In genomic region chr13:84706004-84706710, GRCh38 we compare ENCODE assay signal across 1 cellular context.
TF ChIP-seq lines count a peak whose summit lies in the region.

No MANE protein-coding gene starts in this region.

TF ChIP-seq in SK-N-SH treated with all-trans-retinoic acid at 6 μM for 48 hours, 23 proteins besides CTCF, POLR2A, EP300 and RAD21 (continued from another document):
- TF ChIP-seq, protein P1, sequence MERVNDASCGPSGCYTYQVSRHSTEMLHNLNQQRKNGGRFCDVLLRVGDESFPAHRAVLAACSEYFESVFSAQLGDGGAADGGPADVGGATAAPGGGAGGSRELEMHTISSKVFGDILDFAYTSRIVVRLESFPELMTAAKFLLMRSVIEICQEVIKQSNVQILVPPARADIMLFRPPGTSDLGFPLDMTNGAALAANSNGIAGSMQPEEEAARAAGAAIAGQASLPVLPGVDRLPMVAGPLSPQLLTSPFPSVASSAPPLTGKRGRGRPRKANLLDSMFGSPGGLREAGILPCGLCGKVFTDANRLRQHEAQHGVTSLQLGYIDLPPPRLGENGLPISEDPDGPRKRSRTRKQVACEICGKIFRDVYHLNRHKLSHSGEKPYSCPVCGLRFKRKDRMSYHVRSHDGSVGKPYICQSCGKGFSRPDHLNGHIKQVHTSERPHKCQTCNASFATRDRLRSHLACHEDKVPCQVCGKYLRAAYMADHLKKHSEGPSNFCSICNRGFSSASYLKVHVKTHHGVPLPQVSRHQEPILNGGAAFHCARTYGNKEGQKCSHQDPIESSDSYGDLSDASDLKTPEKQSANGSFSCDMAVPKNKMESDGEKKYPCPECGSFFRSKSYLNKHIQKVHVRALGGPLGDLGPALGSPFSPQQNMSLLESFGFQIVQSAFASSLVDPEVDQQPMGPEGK (CRISPR knock-in tag; IDR thresholded peaks at IDR 0.05; ENCODE audit: borderline replicate concordance), result no peak
- TF ChIP-seq, protein P2, sequence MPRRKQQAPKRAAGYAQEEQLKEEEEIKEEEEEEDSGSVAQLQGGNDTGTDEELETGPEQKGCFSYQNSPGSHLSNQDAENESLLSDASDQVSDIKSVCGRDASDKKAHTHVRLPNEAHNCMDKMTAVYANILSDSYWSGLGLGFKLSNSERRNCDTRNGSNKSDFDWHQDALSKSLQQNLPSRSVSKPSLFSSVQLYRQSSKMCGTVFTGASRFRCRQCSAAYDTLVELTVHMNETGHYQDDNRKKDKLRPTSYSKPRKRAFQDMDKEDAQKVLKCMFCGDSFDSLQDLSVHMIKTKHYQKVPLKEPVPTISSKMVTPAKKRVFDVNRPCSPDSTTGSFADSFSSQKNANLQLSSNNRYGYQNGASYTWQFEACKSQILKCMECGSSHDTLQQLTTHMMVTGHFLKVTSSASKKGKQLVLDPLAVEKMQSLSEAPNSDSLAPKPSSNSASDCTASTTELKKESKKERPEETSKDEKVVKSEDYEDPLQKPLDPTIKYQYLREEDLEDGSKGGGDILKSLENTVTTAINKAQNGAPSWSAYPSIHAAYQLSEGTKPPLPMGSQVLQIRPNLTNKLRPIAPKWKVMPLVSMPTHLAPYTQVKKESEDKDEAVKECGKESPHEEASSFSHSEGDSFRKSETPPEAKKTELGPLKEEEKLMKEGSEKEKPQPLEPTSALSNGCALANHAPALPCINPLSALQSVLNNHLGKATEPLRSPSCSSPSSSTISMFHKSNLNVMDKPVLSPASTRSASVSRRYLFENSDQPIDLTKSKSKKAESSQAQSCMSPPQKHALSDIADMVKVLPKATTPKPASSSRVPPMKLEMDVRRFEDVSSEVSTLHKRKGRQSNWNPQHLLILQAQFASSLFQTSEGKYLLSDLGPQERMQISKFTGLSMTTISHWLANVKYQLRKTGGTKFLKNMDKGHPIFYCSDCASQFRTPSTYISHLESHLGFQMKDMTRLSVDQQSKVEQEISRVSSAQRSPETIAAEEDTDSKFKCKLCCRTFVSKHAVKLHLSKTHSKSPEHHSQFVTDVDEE (CRISPR knock-in tag; IDR thresholded peaks at IDR 0.05), result no peak
- no peak for TF ChIP-seq PPARA (CRISPR knock-in tag; IDR thresholded peaks at IDR 0.05; ENCODE audit: borderline replicate concordance)
- TF ChIP-seq SNAI2 (CRISPR knock-in tag; IDR thresholded peaks at IDR 0.05), result no peak
- TF ChIP-seq ZC3H10 (CRISPR knock-in tag; IDR thresholded peaks at IDR 0.05), result no peak
TF ChIP-seq in SK-N-SH treated with all-trans-retinoic acid at 6 μM for 48 hours: peak in this region for 0.
